ENCODE assay signal across 24 cellular contexts in genomic region chr15:83835384-83836010, GRCh38.
"Had no signal": no experiment of that assay in that cellular context is flagged by ENCODE, and none has a peak within 500 bp of the region (broad histone marks: within the 10 kb centered on the region; RNA-seq: fewer than 3 reads in every experiment).

No MANE protein-coding gene starts in this region.

- H3K27ac ChIP-seq: colonic mucosa, epithelial cell of prostate, esophagus muscularis mucosa, left lung, neural progenitor cell, parathyroid adenoma, right atrium auricular region, sigmoid colon, stomach, thyroid gland, vagina had no signal

- H3K36me3 ChIP-seq: colonic mucosa, esophagus muscularis mucosa, left lung, neural progenitor cell, right atrium auricular region, sigmoid colon, stomach, thyroid gland, vagina had no signal

- ATAC-seq: left lung; mucosa of descending colon; naive thymus-derived CD4-positive, alpha-beta T cell; stimulated activated effector memory CD8-positive, alpha-beta T cell treated with anti-CD3 and anti-CD28 coated beads, Interleukin-12 subunit alpha, Interleukin-12 subunit beta, amount 100 ng/mL, for 72 hours had no signal

- DNase-seq: colonic mucosa; effector CD8-positive, alpha-beta T cell; endodermal cell; foreskin melanocyte; hypothalamus; immature natural killer cell; left lung; mesenchymal stem cell; mucosa of descending colon; naive thymus-derived CD4-positive, alpha-beta T cell; sigmoid colon; stimulated activated CD4-positive, alpha-beta T cell treated with anti-CD3 and anti-CD28 coated beads, Interleukin-2, amount 100 ng/mL, for 24 hours; stimulated activated CD4-positive, alpha-beta T cell treated with anti-CD3 and anti-CD28 coated beads, Interleukin-4, amount 100 ng/mL, for 24 hours; stimulated activated naive CD4-positive, alpha-beta T cell treated with Interleukin-2 at 50 U/mL for 16 hours; stomach; thyroid gland; trophoblast cell had no signal

- H3K4me3 ChIP-seq: colonic mucosa, esophagus muscularis mucosa, left lung, mucosa of descending colon, neural progenitor cell, right atrium auricular region, sigmoid colon, stomach, thyroid gland, vagina had no signal

- H3K9me3 ChIP-seq: colonic mucosa, esophagus muscularis mucosa, left lung, mucosa of descending colon, right atrium auricular region, sigmoid colon, stomach, thyroid gland, vagina had no signal

- H3K27me3 ChIP-seq: colonic mucosa, esophagus muscularis mucosa, left lung, neural progenitor cell, right atrium auricular region, sigmoid colon, stomach, thyroid gland, vagina had no signal

- H3K4me1 ChIP-seq: colonic mucosa, esophagus muscularis mucosa, left lung, neural progenitor cell, parathyroid adenoma, right atrium auricular region, sigmoid colon, stomach, vagina had no signal
